In genomic region chr22:18906896-18907295, GRCh38 we compare ENCODE assay signal across 18 cellular contexts. TPM values are rescaled to one million over a fixed set of nuclear protein-coding genes. Genes with fewer than 3 reads are reported as not detected.
"Had no signal": no experiment of that assay in that cellular context is flagged by ENCODE, and none has a peak within 500 bp of the region (broad histone marks: within the 10 kb centered on the region; RNA-seq: fewer than 3 reads in every experiment).

No MANE protein-coding gene starts in this region.

- H3K27me3 ChIP-seq: adrenal gland, stomach, thyroid gland, vagina had no signal

- H3K27ac ChIP-seq: adrenal gland, coronary artery, stomach, thyroid gland, vagina had no signal

- H3K4me1 ChIP-seq: adrenal gland, stomach, thyroid gland, vagina had no signal

- DNase-seq: activated B cell treated with CpG ODN at 0.5 μM for 24 hours; activated CD4-positive, alpha-beta T cell treated with anti-CD3 and anti-CD28 coated beads, Interleukin-2, amount 10 ng/mL, durations not matched to agents 7 days and 5 days; activated naive CD4-positive, alpha-beta T cell treated with anti-CD3 and anti-CD28 coated beads, Interleukin-2, amount 50 U/mL, for 16 hours; activated T-cell treated with anti-CD3 and anti-CD28 coated beads, Interleukin-2, amount 50 U/mL, for 1 hour; caudate nucleus; effector CD8-positive, alpha-beta T cell; naive thymus-derived CD4-positive, alpha-beta T cell; stimulated activated CD4-positive, alpha-beta T cell treated with anti-CD3 and anti-CD28 coated beads, Interleukin-4, amount 100 ng/mL, for 24 hours; stomach; T-helper 17 cell; thyroid gland had no signal

- H3K4me3 ChIP-seq: adrenal gland, coronary artery, lung, stomach, thyroid gland, vagina had no signal

- FAIRE-seq: frontal cortex had no signal

- H3K36me3 ChIP-seq: adrenal gland, stomach, thyroid gland, vagina had no signal

- H3K9me3 ChIP-seq: adrenal gland, stomach, thyroid gland, vagina had no signal

RNA-seq across cellular contexts. Expression of gene PRODH, which starts 29.2 kb away (rescaled TPM):
- total RNA-seq: activated B cell treated with CpG ODN at 0.5 μM for 24 hours, fibroblast of lung, pulmonary artery endothelial cell, T-helper 17 cell had no signal
